Comparison of ENCODE assay signal across 28 cellular contexts in the genomic region with DNA sequence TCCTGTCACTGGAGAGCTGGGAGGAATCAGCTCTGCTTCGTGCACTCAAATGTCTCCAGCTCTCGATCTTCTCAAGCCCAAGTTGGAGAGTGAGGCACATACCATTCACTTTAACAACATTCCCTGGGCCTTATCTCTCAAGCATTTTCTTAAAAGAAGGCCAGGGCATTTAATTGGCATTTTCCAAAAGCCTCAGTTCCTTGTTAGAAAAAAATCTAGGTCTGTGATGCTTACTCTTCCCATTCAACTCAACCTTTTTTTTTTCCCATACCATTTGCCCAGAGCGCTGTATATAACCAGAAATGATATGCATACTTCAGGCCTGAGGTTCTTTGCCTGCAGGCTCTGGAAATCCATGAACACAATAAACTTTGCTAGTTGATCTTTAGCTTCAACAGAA. TPM values are rescaled to one million over a fixed set of nuclear protein-coding genes. Genes with fewer than 3 reads are reported as not detected.
"Had no signal": no experiment of that assay in that cellular context is flagged by ENCODE, and none has a peak within 500 bp of the region (broad histone marks: within the 10 kb centered on the region; RNA-seq: fewer than 3 reads in every experiment).

No MANE protein-coding gene starts in this region.

- DNase-seq: heart right ventricle; hippocampal formation; kidney; left colon; left lung; lower lobe of right lung; mammary epithelial cell; mesenchymal stem cell; naive B cell; nucleus accumbens; right lobe of liver; stimulated activated CD4-positive, alpha-beta T cell treated with anti-CD3 and anti-CD28 coated beads, Interleukin-12 subunit alpha, Interleukin-12 subunit beta, amount 100 ng/mL, for 4 hours; stimulated activated CD4-positive, alpha-beta T cell treated with anti-CD3 and anti-CD28 coated beads, Interleukin-15, amount 100 ng/mL, for 24 hours; stimulated activated CD4-positive, alpha-beta T cell treated with anti-CD3 and anti-CD28 coated beads, Interleukin-2, amount 100 ng/mL, for 24 hours; stimulated activated CD4-positive, alpha-beta T cell treated with anti-CD3 and anti-CD28 coated beads, Interleukin-4, amount 100 ng/mL, for 24 hours; stimulated activated naive CD4-positive, alpha-beta T cell; tibial artery; uterus had no signal

- H3K4me3 ChIP-seq: heart right ventricle, left lung, lower lobe of right lung, right atrium auricular region, right lobe of liver, suprapubic skin, thoracic aorta, tibial artery, uterus had no signal

- H3K36me3 ChIP-seq: left lung, lower lobe of right lung, right atrium auricular region, right lobe of liver, suprapubic skin, thoracic aorta, tibial artery, uterus had no signal

- FAIRE-seq: kidney had no signal

- H3K27me3 ChIP-seq: heart right ventricle, left lung, right atrium auricular region, right lobe of liver, suprapubic skin, tibial artery, uterus had no signal

- H3K4me1 ChIP-seq: lower lobe of right lung, right atrium auricular region, right lobe of liver, tibial artery, uterus had no signal

- H3K9me3 Mint-ChIP-seq: mesothelial cell of epicardium; naive B cell; natural killer cell treated with Interleukin-12 subunit alpha and Interleukin-12 subunit beta and Interleukin-15 and Interleukin-18, amount 100 ng/mL, for 72 hours; stimulated activated effector memory CD8-positive, alpha-beta T cell treated with anti-CD3 and anti-CD28 coated beads, Interleukin-12 subunit alpha, Interleukin-12 subunit beta, amount 100 ng/mL, for 72 hours; stimulated activated naive CD8-positive, alpha-beta T cell treated with anti-CD3 and anti-CD28 coated beads, Interleukin-15, Interleukin-2, amounts not matched to agents 100 ng/mL and 50 ng/mL, for 24 hours; type B pancreatic cell had no signal

- H3K4me1 Mint-ChIP-seq: stimulated activated effector memory CD8-positive, alpha-beta T cell treated with anti-CD3 and anti-CD28 coated beads, Interleukin-12 subunit alpha, Interleukin-12 subunit beta, amount 100 ng/mL, for 72 hours had no signal

- ATAC-seq: heart right ventricle; left colon; left lung; lower lobe of right lung; natural killer cell treated with Interleukin-12 subunit alpha and Interleukin-12 subunit beta and Interleukin-15 and Interleukin-18, amount 100 ng/mL, for 72 hours; right lobe of liver; stimulated activated effector memory CD8-positive, alpha-beta T cell treated with anti-CD3 and anti-CD28 coated beads, Interleukin-12 subunit alpha, Interleukin-12 subunit beta, amount 100 ng/mL, for 72 hours had no signal

- H3K27ac ChIP-seq: heart right ventricle, left lung, lower lobe of right lung, right atrium auricular region, right lobe of liver, suprapubic skin, thoracic aorta, tibial artery, uterus had no signal

- H3K9me3 ChIP-seq: heart right ventricle, left lung, lower lobe of right lung, right atrium auricular region, right lobe of liver, suprapubic skin, thoracic aorta, tibial artery, uterus had no signal

- H3K27me3 Mint-ChIP-seq: progenitor cell of endocrine pancreas had no signal

- H3K36me3 Mint-ChIP-seq: mesothelial cell of epicardium; naive B cell; natural killer cell treated with Interleukin-12 subunit alpha and Interleukin-12 subunit beta and Interleukin-15 and Interleukin-18, amount 100 ng/mL, for 72 hours; stimulated activated effector memory CD8-positive, alpha-beta T cell treated with anti-CD3 and anti-CD28 coated beads, Interleukin-12 subunit alpha, Interleukin-12 subunit beta, amount 100 ng/mL, for 72 hours; type B pancreatic cell had no signal

- H3K27ac Mint-ChIP-seq: mesothelial cell of epicardium; naive B cell; natural killer cell treated with Interleukin-12 subunit alpha and Interleukin-12 subunit beta and Interleukin-15 and Interleukin-18, amount 100 ng/mL, for 72 hours; progenitor cell of endocrine pancreas; stimulated activated effector memory CD8-positive, alpha-beta T cell treated with anti-CD3 and anti-CD28 coated beads, Interleukin-12 subunit alpha, Interleukin-12 subunit beta, amount 100 ng/mL, for 72 hours; stimulated activated naive CD8-positive, alpha-beta T cell treated with anti-CD3 and anti-CD28 coated beads, Interleukin-15, Interleukin-2, amounts not matched to agents 100 ng/mL and 50 ng/mL, for 24 hours; type B pancreatic cell had no signal

- H3K4me3 Mint-ChIP-seq: mesothelial cell of epicardium; naive B cell; natural killer cell treated with Interleukin-12 subunit alpha and Interleukin-12 subunit beta and Interleukin-15 and Interleukin-18, amount 100 ng/mL, for 72 hours; stimulated activated effector memory CD8-positive, alpha-beta T cell treated with anti-CD3 and anti-CD28 coated beads, Interleukin-12 subunit alpha, Interleukin-12 subunit beta, amount 100 ng/mL, for 72 hours; stimulated activated naive CD8-positive, alpha-beta T cell treated with anti-CD3 and anti-CD28 coated beads, Interleukin-15, Interleukin-2, amounts not matched to agents 100 ng/mL and 50 ng/mL, for 24 hours; type B pancreatic cell had no signal

RNA-seq across cellular contexts. Expression of a gene that starts 10.1 kb away (rescaled TPM):
- total RNA-seq: osteocyte had no signal
